In the genomic region with DNA sequence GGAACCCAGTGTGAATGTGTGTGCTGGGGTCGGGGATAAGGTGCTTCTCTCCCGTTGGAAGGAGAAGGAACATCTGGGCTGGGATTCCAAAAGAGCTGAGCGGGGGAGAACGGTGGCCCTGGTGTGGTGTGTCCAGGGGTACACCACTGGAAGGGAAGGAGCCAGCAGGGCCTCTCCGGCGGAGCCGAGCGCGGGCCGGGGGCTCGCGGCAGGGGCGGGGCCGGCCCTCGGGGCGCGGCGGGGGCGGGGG, we compare ENCODE assay signal across 7 cellular contexts. TPM values are rescaled to one million over a fixed set of nuclear protein-coding genes. Genes with fewer than 3 reads are reported as not detected.
DNase-seq lines count a peak whose midpoint lies in the region; TF ChIP-seq lines count a peak whose summit lies in the region.

No MANE protein-coding gene starts in this region.

- H4K20me1 ChIP-seq in GM23248 (ENCODE audit: insufficient read depth) (no peaks in the 10 kb centered on the region), smooth muscle cell (ENCODE audit: low read depth) (no peaks in the 10 kb centered on the region)

- peak overlapping the region; percentile 87 for H2AFZ ChIP-seq in GM23248
- H2AFZ ChIP-seq in smooth muscle cell (ENCODE audit: low read depth) = peak overlapping the region; percentile 96

- H3K4me1 ChIP-seq in GM23248 (ENCODE audit: insufficient read depth) (no peaks in the 10 kb centered on the region), smooth muscle cell (ENCODE audit: low read depth) (peaks cover 15% of the 10 kb centered on the region)

- no peaks in the 10 kb centered on the region for H3K9me3 ChIP-seq in GM23248 (ENCODE audit: low read depth)
- H3K9me3 ChIP-seq in SK-N-MC (ENCODE audit: low read depth, low read length) = no peaks in the 10 kb centered on the region
- H3K9me3 ChIP-seq in smooth muscle cell (replicated peaks; ENCODE audit: low read depth) = no peaks in the 10 kb centered on the region

- H3F3A ChIP-seq in GM23248 (ENCODE audit: insufficient read depth) (no peaks in the 10 kb centered on the region), smooth muscle cell (ENCODE audit: low read depth) (no peaks in the 10 kb centered on the region)

- H3K27me3 ChIP-seq in GM23248 (replicated peaks; ENCODE audit: insufficient read depth) (0 out of 2 replicates have a peak, but pooled peaks cover 4% of the 10 kb centered on the region), smooth muscle cell (ENCODE audit: low read depth) (peaks cover 7% of the 10 kb centered on the region)

- in situ Hi-C loops in GM23248 (cut with MboI) = no loop called here

- WGBS in GM23248 (ENCODE audit: low coverage in 1 of 2, low lambda C conversion rate in 2 of 2, missing lambda C conversion rate in 2 of 2), 2 experiments = 0 to 4% methylated on average over 13 to 19 of the region's 19 CpGs
- WGBS in smooth muscle cell (ENCODE audit: low lambda C conversion rate) = 2% methylated on average over 10 of the region's 19 CpGs

- no peaks in the 10 kb centered on the region for H3K36me3 ChIP-seq in GM23248 (ENCODE audit: low read depth)
- no peaks in the 10 kb centered on the region for H3K36me3 ChIP-seq in SK-N-MC (ENCODE audit: insufficient read depth, low read length)
- no peaks in the 10 kb centered on the region for H3K36me3 ChIP-seq in smooth muscle cell (ENCODE audit: low read depth)

- no peaks in the 10 kb centered on the region for H3K9me2 ChIP-seq in GM23248 (ENCODE audit: insufficient read depth)

- H3K27ac ChIP-seq in GM23248 = no peak overlapping the region
- no peak overlapping the region for H3K27ac ChIP-seq in SK-N-MC
- H3K27ac ChIP-seq in smooth muscle cell (ENCODE audit: low read depth) = no peak overlapping the region

- TF ChIP-seq CTCF in fibroblast of pulmonary artery (IDR thresholded peaks at IDR 0.05; ENCODE audit: low read length, missing control alignments) (no peak), smooth muscle cell (IDR thresholded peaks at IDR 0.05; ENCODE audit: borderline replicate concordance, insufficient read depth, poor library complexity, severe bottlenecking) (no peak)

- no peak overlapping the region for H3K9ac ChIP-seq in GM23248
- H3K9ac ChIP-seq in SK-N-MC (ENCODE audit: insufficient read length) = peak overlapping the region; percentile 79
- H3K9ac ChIP-seq in smooth muscle cell (ENCODE audit: low read depth) = peak overlapping the region; percentile 54

- H3K4me2 ChIP-seq in GM23248 (ENCODE audit: unreplicated experiment) = peak overlapping the region; percentile 56
- H3K4me2 ChIP-seq in smooth muscle cell = peak overlapping the region; percentile 98

- DNase-seq in GM23248 (no peak), SK-N-MC (ENCODE audit: low read depth, low spot score) (no peak), fibroblast of pulmonary artery (ENCODE audit: low read depth) (no peak), smooth muscle cell (lab: John Stamatoyannopoulos, UW; ENCODE audit: unreplicated experiment) (no peak), NCI-H1436 (lab: John Stamatoyannopoulos, UW) (no peak), NCI-H2171 treated with DMSO at 0.1 percent for 48 hours (lab: John Stamatoyannopoulos, UW) (no peak)
- no peak for DNase-seq in stimulated activated CD4-positive, alpha-beta T cell treated with anti-CD3 and anti-CD28 coated beads, Interleukin-15, amount 100 ng/mL, for 24 hours

- H3K79me2 ChIP-seq in GM23248 (ENCODE audit: insufficient read depth) (no peaks in the 10 kb centered on the region), smooth muscle cell (ENCODE audit: low read depth) (no peaks in the 10 kb centered on the region)

- H3K4me3 ChIP-seq in GM23248 (peak overlapping the region; percentile 79), SK-N-MC (peak overlapping the region; percentile 79), fibroblast of pulmonary artery (replicated peaks; ENCODE audit: low read depth, low read length) (peak overlapping the region; percentile 63), smooth muscle cell (peak overlapping the region; percentile 77)

RNA-seq across cellular contexts. Expression of gene RPS6KA1, which starts 0.2 kb away (rescaled TPM):
- total RNA-seq in GM23248 (2014; rRNA removed; shearing (Covaris generic)) = 0.38 and 1.7 TPM in 2 replicates
- polyA plus RNA-seq in GM23248 (2016; fragmentation: Nextera tagmentation; extraction: Ambion mirVana) (1.1 and 1.2 TPM in 2 replicates), smooth muscle cell (10.1 and 15.8 TPM in 2 replicates)
- total RNA-seq in smooth muscle cell = 7.9 and 34.6 TPM in 2 replicates

RNA-seq across cellular contexts. Expression of gene HMGN2, which starts 57.1 kb away (rescaled TPM):
- total RNA-seq in GM23248 (2014; rRNA removed; shearing (Covaris generic)) = 211 and 216 TPM in 2 replicates
- polyA plus RNA-seq in GM23248 (2016; fragmentation: Nextera tagmentation; extraction: Ambion mirVana) (664 and 669 TPM in 2 replicates), smooth muscle cell (380 and 448 TPM in 2 replicates)
- 170 TPM in 2 replicates for total RNA-seq in smooth muscle cell
